ENCODE assay signal across 22 cellular contexts in the genomic region with DNA sequence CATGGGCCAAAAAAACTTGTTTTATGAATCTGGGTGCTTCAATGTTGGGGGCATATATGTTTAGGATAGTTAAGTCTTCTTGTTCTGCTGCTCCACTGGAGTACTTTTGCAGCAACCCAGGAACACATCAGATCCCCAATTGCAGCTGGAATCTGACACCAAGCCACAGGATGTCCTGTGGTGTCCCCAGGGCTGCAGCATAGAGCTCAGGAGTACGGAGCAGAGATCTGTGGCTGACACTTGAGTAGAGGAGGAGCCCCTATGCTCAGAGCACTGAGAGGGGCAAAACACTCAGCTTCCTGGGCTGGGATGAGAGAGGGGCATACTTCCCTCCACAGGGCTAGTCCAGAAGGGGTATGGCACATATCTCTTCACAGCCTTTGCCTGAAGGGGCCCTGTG.
DNase-seq lines count a peak whose midpoint lies in the region.
"Had no signal": no experiment of that assay in that cellular context is flagged by ENCODE, and none has a peak within 500 bp of the region (broad histone marks: within the 10 kb centered on the region; RNA-seq: fewer than 3 reads in every experiment).

No MANE protein-coding gene starts in this region.

- no peaks in the 10 kb centered on the region for H3K9me3 Mint-ChIP-seq in activated CD4-positive, alpha-beta memory T cell treated with anti-CD3 and anti-CD28 coated beads for 36 hours

- intact Hi-C loops in activated CD4-positive, alpha-beta memory T cell treated with anti-CD3 and anti-CD28 coated beads for 36 hours (cut with micrococcal nuclease) = no loop called here
- intact Hi-C loops in posterior cingulate gyrus (cut with DNase I) = no loop called here

- no peak overlapping the region for H3K27ac Mint-ChIP-seq in activated CD4-positive, alpha-beta memory T cell treated with anti-CD3 and anti-CD28 coated beads for 36 hours
- H3K27ac Mint-ChIP-seq: B cell; CD4-positive, CD25-positive, alpha-beta regulatory T cell had no signal

- in situ Hi-C loops in ACHN (cut with HindIII; ENCODE audit: low pct_ligation_motif_present, low pct_unique_long_range_greater_than_20kb, low sequenced_read_pairs) = no loop called here

- POLR2A ChIA-PET in activated CD4-positive, alpha-beta memory T cell treated with anti-CD3 and anti-CD28 coated beads for 36 hours (lab: Charles Lee) = no interaction called here

- peak; percentile 9 for DNase-seq in NCI-H2171 treated with DMSO at 0.1 percent for 48 hours (lab: John Stamatoyannopoulos, UW)
- DNase-seq in NCI-H2171 (lab: John Stamatoyannopoulos, UW) = no peak
- DNase-seq in Kasumi-1 (lab: John Stamatoyannopoulos, UW) = peak; percentile 8 to 22
- peak; percentile 27 for DNase-seq in iPS-NIHi7 (ENCODE audit: extremely low spot score)
- no peak for DNase-seq in hippocampal formation (lab: John Stamatoyannopoulos, UW)
- no peak for DNase-seq in activated CD4-positive, alpha-beta memory T cell treated with anti-CD3 and anti-CD28 coated beads for 36 hours
- DNase-seq in ACHN = no peak
- no peak for DNase-seq in posterior cingulate gyrus
- DNase-seq: CD4-positive, CD25-positive, alpha-beta regulatory T cell; DMS 273 treated with DMSO at 0.1 percent for 48 hours; DMS79 treated with DMSO at 0.1 percent for 48 hours; GOT3; IMR-90; MV-4-11; NCI-H1105 treated with DMSO at 0.1 percent for 48 hours; NCI-H2029 treated with DMSO at 0.1 percent for 48 hours; NCI-H226; NCI-H510A treated with DMSO at 0.1 percent for 48 hours; NCI-H774; NK-92 treated with Interleukin-12 subunit alpha and Interleukin-12 subunit beta, amount 100 ng/mL, for 24 hours; SHP77 treated with DMSO at 0.1 percent for 48 hours had no signal

- H3K36me3 Mint-ChIP-seq in activated CD4-positive, alpha-beta memory T cell treated with anti-CD3 and anti-CD28 coated beads for 36 hours = no peaks in the 10 kb centered on the region

- no peaks in the 10 kb centered on the region for H3K27me3 Mint-ChIP-seq in activated CD4-positive, alpha-beta memory T cell treated with anti-CD3 and anti-CD28 coated beads for 36 hours

- H3K4me1 Mint-ChIP-seq in activated CD4-positive, alpha-beta memory T cell treated with anti-CD3 and anti-CD28 coated beads for 36 hours (ENCODE audit: low read depth) = no peaks in the 10 kb centered on the region
- H3K4me1 Mint-ChIP-seq: B cell had no signal

- CTCF ChIA-PET in activated CD4-positive, alpha-beta memory T cell treated with anti-CD3 and anti-CD28 coated beads for 36 hours (lab: Charles Lee) = no interaction called here

- no peak overlapping the region for H3K4me3 Mint-ChIP-seq in activated CD4-positive, alpha-beta memory T cell treated with anti-CD3 and anti-CD28 coated beads for 36 hours
- H3K4me3 Mint-ChIP-seq: B cell; CD4-positive, CD25-positive, alpha-beta regulatory T cell had no signal

Comparison
In these comparisons a context has a peak if more than half of its experiments do, and no peak if none do; other contexts are left out.
1. DNase-seq: peak in NCI-H2171 treated with DMSO at 0.1 percent for 48 hours (single experiment), Kasumi-1 (2 of 2) and iPS-NIHi7 (single experiment); none in NCI-H2171 (single experiment), hippocampal formation (0 of 2), activated CD4-positive, alpha-beta memory T cell treated with anti-CD3 and anti-CD28 coated beads for 36 hours (single experiment), ACHN (single experiment) and posterior cingulate gyrus (0 of 10).